In the genomic region with DNA sequence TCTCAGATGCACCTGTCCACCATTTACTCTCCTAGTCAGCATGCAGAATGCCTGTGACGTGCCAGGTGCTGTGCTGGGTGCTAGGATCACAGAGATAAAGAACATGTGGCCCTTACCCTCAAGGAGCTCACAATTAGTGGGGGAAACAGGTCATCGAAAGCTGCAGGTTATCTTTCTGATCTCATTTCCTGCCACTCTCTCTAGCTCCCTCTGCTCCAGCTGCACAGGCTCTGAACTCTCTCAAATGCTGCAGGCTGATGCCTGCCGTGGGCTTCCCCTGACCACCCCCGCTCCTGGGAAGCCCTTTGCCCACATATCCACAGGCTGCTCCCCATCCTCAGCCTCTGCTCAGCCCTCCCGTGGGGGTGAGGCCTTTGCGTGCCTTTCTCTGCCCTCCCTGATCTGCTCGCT, we compare ENCODE assay signal across 15 cellular contexts. TPM values are rescaled to one million over a fixed set of nuclear protein-coding genes. Genes with fewer than 3 reads are reported as not detected.
DNase-seq lines count a peak whose midpoint lies in the region; ATAC-seq and TF ChIP-seq lines count a peak whose summit lies in the region.
"Had no signal": no experiment of that assay in that cellular context is flagged by ENCODE, and none has a peak within 500 bp of the region (broad histone marks: within the 10 kb centered on the region; RNA-seq: fewer than 3 reads in every experiment).

No MANE protein-coding gene starts in this region.

- peak; percentile 54 for DNase-seq in natural killer cell treated with Interleukin-12 subunit alpha and Interleukin-12 subunit beta and Interleukin-15 and Interleukin-18, amount 100 ng/mL, for 72 hours (ENCODE audit: low spot score)
- no peak for DNase-seq in natural killer cell
- DNase-seq in T-helper 17 cell: no peak
- DNase-seq in endothelial cell (ENCODE audit: low spot score): no peak
- DNase-seq in Ammon's horn (ENCODE audit: low spot score): no peak
- no peak for DNase-seq in SKM-1 (lab: John Stamatoyannopoulos, UW; ENCODE audit: unreplicated experiment)
- DNase-seq: cerebellar nuclear complex, NCI-H187 treated with DMSO at 0.1 percent for 48 hours, NCI-H510A had no signal

- peak overlapping the region in 1 of 2 donors; percentile 27 for H3K27ac Mint-ChIP-seq in natural killer cell treated with Interleukin-12 subunit alpha and Interleukin-12 subunit beta and Interleukin-15 and Interleukin-18, amount 100 ng/mL, for 72 hours
- H3K27ac Mint-ChIP-seq in natural killer cell: no peak overlapping the region
- no peak overlapping the region for H3K27ac Mint-ChIP-seq in T-helper 17 cell
- peak overlapping the region; percentile 77 for H3K27ac Mint-ChIP-seq in endothelial cell (ENCODE audit: unreplicated experiment)

- no peaks in the 10 kb centered on the region for H3K9me3 Mint-ChIP-seq in natural killer cell treated with Interleukin-12 subunit alpha and Interleukin-12 subunit beta and Interleukin-15 and Interleukin-18, amount 100 ng/mL, for 72 hours
- H3K9me3 Mint-ChIP-seq in natural killer cell (no peaks in the 10 kb centered on the region), endothelial cell (ENCODE audit: unreplicated experiment) (no peaks in the 10 kb centered on the region)

- ATAC-seq in natural killer cell treated with Interleukin-12 subunit alpha and Interleukin-12 subunit beta and Interleukin-15 and Interleukin-18, amount 100 ng/mL, for 72 hours: no peak
- no peak for ATAC-seq in natural killer cell
- ATAC-seq in T-helper 17 cell: peak; percentile 46
- ATAC-seq in GM21515 (IDR thresholded peaks at IDR 0.05; ENCODE audit: unreplicated experiment): no peak
- ATAC-seq in GM19397 (IDR thresholded peaks at IDR 0.05; ENCODE audit: unreplicated experiment): no peak

- intact Hi-C loops in natural killer cell (cut with micrococcal nuclease): no loop called here

- peaks cover 6 to 11% of the 10 kb centered on the region in 2 donors for H3K4me1 Mint-ChIP-seq in natural killer cell treated with Interleukin-12 subunit alpha and Interleukin-12 subunit beta and Interleukin-15 and Interleukin-18, amount 100 ng/mL, for 72 hours (ENCODE audit: low read depth in 2 of 2)
- H3K4me1 Mint-ChIP-seq in natural killer cell (peaks cover 0 to 12% of the 10 kb centered on the region in 2 donors), T-helper 17 cell (peaks cover 17% of the 10 kb centered on the region), endothelial cell (ENCODE audit: unreplicated experiment) (peaks cover 42% of the 10 kb centered on the region)

- H3K36me3 Mint-ChIP-seq in natural killer cell treated with Interleukin-12 subunit alpha and Interleukin-12 subunit beta and Interleukin-15 and Interleukin-18, amount 100 ng/mL, for 72 hours: no peaks in the 10 kb centered on the region
- H3K36me3 Mint-ChIP-seq in natural killer cell (no peaks in the 10 kb centered on the region), T-helper 17 cell (ENCODE audit: low read depth) (no peaks in the 10 kb centered on the region), endothelial cell (ENCODE audit: low read depth, unreplicated experiment) (peaks cover 65% of the 10 kb centered on the region)

- H3K4me3 Mint-ChIP-seq in natural killer cell treated with Interleukin-12 subunit alpha and Interleukin-12 subunit beta and Interleukin-15 and Interleukin-18, amount 100 ng/mL, for 72 hours: no peak overlapping the region
- H3K4me3 Mint-ChIP-seq in natural killer cell: no peak overlapping the region
- no peak overlapping the region for H3K4me3 Mint-ChIP-seq in T-helper 17 cell
- peak overlapping the region; percentile 82 for H3K4me3 Mint-ChIP-seq in endothelial cell (ENCODE audit: unreplicated experiment)

- H3K27me3 Mint-ChIP-seq in natural killer cell treated with Interleukin-12 subunit alpha and Interleukin-12 subunit beta and Interleukin-15 and Interleukin-18, amount 100 ng/mL, for 72 hours: peaks cover 0 to 3% of the 10 kb centered on the region in 2 donors
- H3K27me3 Mint-ChIP-seq in natural killer cell (ENCODE audit: low read depth in 2 of 2): no peaks in the 10 kb centered on the region
- peaks cover 14% of the 10 kb centered on the region for H3K27me3 Mint-ChIP-seq in T-helper 17 cell
- H3K27me3 Mint-ChIP-seq in endothelial cell (ENCODE audit: unreplicated experiment): peaks cover 70% of the 10 kb centered on the region

- TF ChIP-seq CTCF in natural killer cell (IDR thresholded peaks at IDR 0.05) (no peak), endothelial cell (IDR thresholded peaks at IDR 0.05; ENCODE audit: unreplicated experiment) (no peak)

- no peaks in the 10 kb centered on the region for H3K9me3 ChIP-seq in T-helper 17 cell (ENCODE audit: control insufficient read depth, low read length, poor library complexity, severe bottlenecking)

RNA-seq across cellular contexts. Expression of a gene that starts 29.6 kb away (rescaled TPM):
- not detected for total RNA-seq in natural killer cell treated with Interleukin-12 subunit alpha and Interleukin-12 subunit beta and Interleukin-15 and Interleukin-18, amount 100 ng/mL, for 72 hours
- total RNA-seq in natural killer cell: under 1 TPM in 1 of 3 donors, not detected in 2; 0.07 TPM
- total RNA-seq in T-helper 17 cell: under 1 TPM in 1 of 2 donors, not detected in 1; 0.07 TPM
- 223 TPM for total RNA-seq in endothelial cell (ENCODE audit: unreplicated experiment)
- total RNA-seq: HT-29 had no signal

RNA-seq across cellular contexts. Expression of a gene that starts 35.7 kb away (rescaled TPM):
- not detected for total RNA-seq in natural killer cell treated with Interleukin-12 subunit alpha and Interleukin-12 subunit beta and Interleukin-15 and Interleukin-18, amount 100 ng/mL, for 72 hours
- total RNA-seq in natural killer cell: not detected
- total RNA-seq in T-helper 17 cell: not detected
- total RNA-seq in endothelial cell (ENCODE audit: unreplicated experiment): 2.8 TPM
- total RNA-seq: frontal cortex, H4, HT-29, MCF 10A had no signal

Comparison
In these comparisons a context has a peak if more than half of its experiments do, and no peak if none do; other contexts are left out.
1. RNA of a gene that starts 29.6 kb away (total RNA-seq): 223 TPM in endothelial cell (single experiment); 0.07 TPM in T-helper 17 cell, not detected in natural killer cell treated with Interleukin-12 subunit alpha and Interleukin-12 subunit beta and Interleukin-15 and Interleukin-18, amount 100 ng/mL, for 72 hours and 0.07 TPM in natural killer cell; every median in the first group is over 100 times any median in the second.